15 cellular contexts compared by ENCODE assay signal in genomic region chr11:97905101-97905500, GRCh38.
DNase-seq lines count a peak whose midpoint lies in the region; ATAC-seq and TF ChIP-seq lines count a peak whose summit lies in the region.
"Had no signal": no experiment of that assay in that cellular context is flagged by ENCODE, and none has a peak within 500 bp of the region (broad histone marks: within the 10 kb centered on the region; RNA-seq: fewer than 3 reads in every experiment).

No MANE protein-coding gene starts in this region.

- no peak overlapping the region for H3K27ac Mint-ChIP-seq in T-helper 2 cell treated with Interferon-gamma antibody and Interleukin-4, amounts not matched to agents 5 μg/mL and 100 μg/mL, for 36 hours
- H3K27ac Mint-ChIP-seq: B cell; CD4-positive, alpha-beta T cell; CD8-positive, alpha-beta T cell had no signal

- no peak overlapping the region for H3K4me3 Mint-ChIP-seq in T-helper 2 cell treated with Interferon-gamma antibody and Interleukin-4, amounts not matched to agents 5 μg/mL and 100 μg/mL, for 36 hours
- H3K4me3 Mint-ChIP-seq: B cell; CD4-positive, alpha-beta T cell; CD8-positive, alpha-beta T cell had no signal

- H3K4me1 Mint-ChIP-seq in T-helper 2 cell treated with Interferon-gamma antibody and Interleukin-4, amounts not matched to agents 5 μg/mL and 100 μg/mL, for 36 hours (ENCODE audit: low read depth), result no peaks in the 10 kb centered on the region
- H3K4me1 Mint-ChIP-seq: B cell had no signal

- no peaks in the 10 kb centered on the region for H3K27me3 Mint-ChIP-seq in T-helper 2 cell treated with Interferon-gamma antibody and Interleukin-4, amounts not matched to agents 5 μg/mL and 100 μg/mL, for 36 hours (ENCODE audit: low read depth)
- H3K27me3 Mint-ChIP-seq: B cell; CD4-positive, alpha-beta T cell had no signal

- H3K9me3 Mint-ChIP-seq in T-helper 2 cell treated with Interferon-gamma antibody and Interleukin-4, amounts not matched to agents 5 μg/mL and 100 μg/mL, for 36 hours, result peaks cover 50% of the 10 kb centered on the region

- TF ChIP-seq CTCF in choroid plexus epithelial cell (conservative IDR thresholded peaks at IDR 0.05; ENCODE audit: low read depth, low read length), result no peak
- TF ChIP-seq CTCF in fibroblast of the aortic adventitia (IDR thresholded peaks at IDR 0.05; ENCODE audit: insufficient read depth, low read length), result no peak

- DNase-seq in amniotic epithelial cell (ENCODE audit: low read depth), result peak; percentile 11
- peak; percentile 10 for DNase-seq in choroid plexus epithelial cell (ENCODE audit: low read depth)
- DNase-seq in fibroblast of the aortic adventitia (ENCODE audit: low read depth), result peak; percentile 53
- DNase-seq in T-helper 2 cell treated with Interferon-gamma antibody and Interleukin-4, amounts not matched to agents 5 μg/mL and 100 μg/mL, for 36 hours (ENCODE audit: low spot score), result no peak
- DNase-seq: AML-193; Caco-2; Calu3; CD4-positive, alpha-beta T cell; CD8-positive, alpha-beta T cell; DMS79 treated with DMSO at 0.1 percent for 48 hours; GF-D8 had no signal

- H3K36me3 Mint-ChIP-seq in T-helper 2 cell treated with Interferon-gamma antibody and Interleukin-4, amounts not matched to agents 5 μg/mL and 100 μg/mL, for 36 hours (ENCODE audit: low read depth), result no peaks in the 10 kb centered on the region
- H3K36me3 Mint-ChIP-seq: CD8-positive, alpha-beta T cell had no signal

- ATAC-seq in HG03469 (IDR thresholded peaks at IDR 0.05; ENCODE audit: unreplicated experiment), result no peak
- ATAC-seq: A549; CD8-positive, alpha-beta T cell had no signal

- H3K4me3 ChIP-seq in choroid plexus epithelial cell (ENCODE audit: low read depth, low read length) (no peak overlapping the region), fibroblast of the aortic adventitia (ENCODE audit: low read depth, low read length) (no peak overlapping the region)
- H3K4me3 ChIP-seq: A549; BLaER1 treated with 17β-estradiol and CSF1 and Interleukin-3, amounts not matched to agents 10 nM and 100 nM had no signal
